17 cellular contexts compared by ENCODE assay signal in the genomic region with DNA sequence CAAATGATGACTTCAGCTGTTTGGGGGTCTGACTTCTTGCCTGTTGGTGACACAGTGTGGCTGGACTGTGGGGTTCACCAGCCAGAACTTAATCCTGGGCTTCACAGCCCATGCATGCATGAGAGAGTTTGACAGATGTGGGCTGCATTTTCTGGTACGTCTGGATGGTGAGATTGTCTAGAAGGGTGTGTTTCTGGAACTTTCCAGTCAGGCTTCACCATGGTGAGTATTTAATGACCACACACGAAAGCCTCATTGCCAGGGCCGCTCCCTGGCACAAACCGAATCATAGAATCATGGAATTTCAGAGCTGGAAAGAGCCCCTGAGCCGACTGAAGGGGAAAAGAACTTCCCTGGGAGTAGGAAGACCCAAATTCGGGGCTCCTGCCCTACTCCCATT. TPM values are rescaled to one million over a fixed set of nuclear protein-coding genes. Genes with fewer than 3 reads are reported as not detected.
DNase-seq lines count a peak whose midpoint lies in the region; ATAC-seq and TF ChIP-seq lines count a peak whose summit lies in the region.
"Had no signal": no experiment of that assay in that cellular context is flagged by ENCODE, and none has a peak within 500 bp of the region (broad histone marks: within the 10 kb centered on the region; RNA-seq: fewer than 3 reads in every experiment).

No MANE protein-coding gene starts in this region.

- ATAC-seq in activated B cell treated with CpG ODN at 0.5 μM for 24 hours (ENCODE audit: low read depth) (no peak), memory B cell (ENCODE audit: low read depth) (no peak), GM18505 (IDR thresholded peaks at IDR 0.05; ENCODE audit: unreplicated experiment) (no peak), GM21515 (IDR thresholded peaks at IDR 0.05; ENCODE audit: unreplicated experiment) (no peak)
- ATAC-seq: HCT116, Panc1 had no signal

- peak overlapping the region; percentile 27 to 50 for H3K27ac ChIP-seq in right atrium auricular region

- TF ChIP-seq POLR2A in GM18505 (IDR thresholded peaks at IDR 0.05; ENCODE audit: borderline replicate concordance, extremely low read depth, insufficient read depth, insufficient read length): no peak

- H3K27me3 ChIP-seq in right atrium auricular region: no peaks in the 10 kb centered on the region

- no peak overlapping the region for H3K4me3 ChIP-seq in right atrium auricular region

- DNase-seq in right atrium auricular region (ENCODE audit: low spot score) (no peak), cardiac septum (ENCODE audit: low spot score) (no peak), activated B cell treated with CpG ODN at 0.5 μM for 24 hours (no peak), memory B cell (ENCODE audit: low spot score in 2 of 2) (no peak), NK-92 (lab: John Stamatoyannopoulos, UW; ENCODE audit: unreplicated experiment) (no peak), GM13977 (ENCODE audit: low spot score) (no peak)
- DNase-seq: AML-193, DMS79 treated with DMSO at 0.1 percent for 48 hours, mesendoderm, NCI-H1417, nucleus accumbens, small intestine, SW 1271 had no signal

- POLR2A ChIA-PET in activated B cell treated with CpG ODN at 0.5 μM for 24 hours (lab: Charles Lee): interaction anchor here (0.7 to 1.2 kb wide), 5 partner anchors 20 to 118 kb away, joined by 3 to 4 read pairs (median 3); no protein-coding TSS in a partner anchor

- H3K9me3 Mint-ChIP-seq in activated B cell treated with CpG ODN at 0.5 μM for 24 hours (no peaks in the 10 kb centered on the region), memory B cell (no peaks in the 10 kb centered on the region)

- peaks cover 0 to 26% of the 10 kb centered on the region in 2 donors for H3K4me1 ChIP-seq in right atrium auricular region

- peak overlapping the region; percentile 9 for H3K4me3 Mint-ChIP-seq in activated B cell treated with CpG ODN at 0.5 μM for 24 hours
- H3K4me3 Mint-ChIP-seq in memory B cell: peak overlapping the region; percentile 25

- intact Hi-C loops in cardiac septum (cut with DNase I): no loop called here
- intact Hi-C loops in activated B cell treated with CpG ODN at 0.5 μM for 24 hours (cut with micrococcal nuclease): no loop called here

- CTCF ChIA-PET in activated B cell treated with CpG ODN at 0.5 μM for 24 hours (lab: Charles Lee): no interaction called here

- H3K9me3 ChIP-seq in right atrium auricular region: no peaks in the 10 kb centered on the region

- TF ChIP-seq CTCF in right atrium auricular region (IDR thresholded peaks at IDR 0.05): no peak
- TF ChIP-seq CTCF in activated B cell treated with CpG ODN at 0.5 μM for 24 hours (IDR thresholded peaks at IDR 0.05): no peak
- no peak for TF ChIP-seq CTCF in GM13977 (IDR thresholded peaks at IDR 0.05; ENCODE audit: extremely low read depth, insufficient read depth, missing control alignments)

- H3K36me3 Mint-ChIP-seq in activated B cell treated with CpG ODN at 0.5 μM for 24 hours (ENCODE audit: low read depth): peaks cover 18% of the 10 kb centered on the region
- peaks cover 12% of the 10 kb centered on the region for H3K36me3 Mint-ChIP-seq in memory B cell

- H3K4me1 Mint-ChIP-seq in activated B cell treated with CpG ODN at 0.5 μM for 24 hours (peaks cover 93% of the 10 kb centered on the region), memory B cell (peaks cover 80% of the 10 kb centered on the region)

- no peaks in the 10 kb centered on the region for H3K27me3 Mint-ChIP-seq in activated B cell treated with CpG ODN at 0.5 μM for 24 hours
- H3K27me3 Mint-ChIP-seq in memory B cell: no peaks in the 10 kb centered on the region

- in situ Hi-C loops in GM13977 (cut with MboI; ENCODE audit: low pct_unique_long_range_greater_than_20kb, low sequenced_read_pairs, unreplicated experiment): no loop called here

- peak overlapping the region; percentile 47 for H3K27ac Mint-ChIP-seq in activated B cell treated with CpG ODN at 0.5 μM for 24 hours
- H3K27ac Mint-ChIP-seq in memory B cell: peak overlapping the region; percentile 24

- H3K36me3 ChIP-seq in right atrium auricular region: no peaks in the 10 kb centered on the region

RNA-seq across cellular contexts. Expression of a gene that starts 29.7 kb away (rescaled TPM):
- total RNA-seq in right atrium auricular region: 10 to 100 TPM in 1 of 2 donors, 1 to 10 TPM in 1; 7.8 to 11.9 TPM
- total RNA-seq in cardiac septum: 6.1 TPM
- total RNA-seq in activated B cell treated with CpG ODN at 0.5 μM for 24 hours: 40.1 and 40.6 TPM in 2 replicates
